Comparison of ENCODE assay signal across 8 cellular contexts in the genomic region with DNA sequence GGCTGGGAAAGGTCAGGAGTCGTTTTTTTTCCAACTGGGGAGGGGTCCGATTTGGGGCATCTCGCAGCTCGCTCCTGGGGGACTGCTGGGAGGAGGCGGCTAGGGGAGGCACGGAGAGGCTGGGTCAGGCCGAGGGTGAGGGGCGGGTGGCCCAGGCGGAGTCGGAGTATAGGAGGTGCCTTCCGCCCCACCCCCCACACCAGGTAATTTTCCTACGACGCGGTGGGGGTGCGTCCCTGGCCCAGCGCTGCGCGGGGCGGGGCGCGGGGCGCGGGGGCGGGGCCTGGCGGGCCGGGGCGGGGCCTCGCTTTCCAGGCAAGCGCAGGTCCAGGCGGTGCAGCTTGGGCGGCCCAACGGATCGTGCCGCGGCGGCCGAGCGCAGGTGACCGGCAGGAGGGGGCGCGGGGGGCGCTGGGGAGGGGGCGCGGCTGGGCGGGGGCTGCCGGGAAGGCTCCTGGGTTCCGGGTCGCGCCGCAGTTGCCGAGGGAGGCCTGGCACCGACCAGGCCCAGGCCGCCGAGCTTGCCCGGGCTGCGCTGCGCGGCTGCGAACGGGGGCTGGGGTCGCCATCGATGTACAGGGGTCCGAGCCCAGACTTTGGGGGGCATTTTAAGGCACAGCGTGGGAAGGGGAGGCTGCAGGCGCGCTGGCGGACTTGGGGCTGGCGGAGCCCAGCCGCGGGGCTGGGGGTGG. TPM values are rescaled to one million over a fixed set of nuclear protein-coding genes. Genes with fewer than 3 reads are reported as not detected.
DNase-seq lines count a peak whose midpoint lies in the region; ATAC-seq and TF ChIP-seq lines count a peak whose summit lies in the region.

A gene with protein sequence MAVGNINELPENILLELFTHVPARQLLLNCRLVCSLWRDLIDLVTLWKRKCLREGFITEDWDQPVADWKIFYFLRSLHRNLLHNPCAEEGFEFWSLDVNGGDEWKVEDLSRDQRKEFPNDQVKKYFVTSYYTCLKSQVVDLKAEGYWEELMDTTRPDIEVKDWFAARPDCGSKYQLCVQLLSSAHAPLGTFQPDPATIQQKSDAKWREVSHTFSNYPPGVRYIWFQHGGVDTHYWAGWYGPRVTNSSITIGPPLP (plus strand): TSS at position 307 of the 692 bp plus-strand sequence. CDS start 959 bp downstream, outside the sequence.

- no peaks in the 10 kb centered on the region for H3K9me3 Mint-ChIP-seq in activated CD8-positive, alpha-beta T cell treated with anti-CD3 and anti-CD28 coated beads for 36 hours
- no peaks in the 10 kb centered on the region for H3K9me3 Mint-ChIP-seq in effector memory CD8-positive, alpha-beta T cell
- H3K9me3 Mint-ChIP-seq in mesothelial cell of epicardium = no peaks in the 10 kb centered on the region

- H3K27ac Mint-ChIP-seq in activated CD8-positive, alpha-beta T cell treated with anti-CD3 and anti-CD28 coated beads for 36 hours = peak within 1 kb of the TSS; percentile 42
- no peak within 1 kb of the TSS for H3K27ac Mint-ChIP-seq in effector memory CD8-positive, alpha-beta T cell
- H3K27ac Mint-ChIP-seq in mesothelial cell of epicardium = no peak within 1 kb of the TSS

- H3K4me3 ChIP-seq in AG10803 (ENCODE audit: low read length) = peak within 1 kb of the TSS; percentile 67
- peak within 1 kb of the TSS; percentile 53 for H3K4me3 ChIP-seq in Jurkat, Clone E6-1 (ENCODE audit: low read length)

- DNase-seq in AG10803 (ENCODE audit: low read depth) (no peak), mesothelial cell of epicardium (ENCODE audit: low spot score in 2 of 2, unreplicated experiment in 2 of 2) (no peak), Kasumi-1 (lab: John Stamatoyannopoulos, UW) (no peak)
- no peak for DNase-seq in Jurkat, Clone E6-1 (ENCODE audit: low read depth, low spot score)
- peak; percentile 76 for DNase-seq in activated CD8-positive, alpha-beta T cell treated with anti-CD3 and anti-CD28 coated beads for 36 hours
- DNase-seq in effector memory CD8-positive, alpha-beta T cell = peak in 2 of 3 experiments; percentile 24 to 37
- peak; percentile 41 for DNase-seq in stimulated activated CD8-positive, alpha-beta memory T cell treated with anti-CD3 and anti-CD28 coated beads, Interleukin-4, amount 100 ng/mL, for 24 hours (ENCODE audit: low read depth)

- intact Hi-C loops in activated CD8-positive, alpha-beta T cell treated with anti-CD3 and anti-CD28 coated beads for 36 hours (cut with micrococcal nuclease) = loop anchor here (5.0 kb wide), 1 partner anchor 78 kb away; no protein-coding TSS in a partner anchor

- no peak for TF ChIP-seq CTCF in AG10803 (conservative IDR thresholded peaks at IDR 0.05; ENCODE audit: low read length)
- TF ChIP-seq CTCF in activated CD8-positive, alpha-beta T cell treated with anti-CD3 and anti-CD28 coated beads for 36 hours (IDR thresholded peaks at IDR 0.05) = no peak
- TF ChIP-seq CTCF in mesothelial cell of epicardium (IDR thresholded peaks at IDR 0.05; ENCODE audit: unreplicated experiment) = no peak

- H3K4me3 Mint-ChIP-seq in activated CD8-positive, alpha-beta T cell treated with anti-CD3 and anti-CD28 coated beads for 36 hours = peak within 1 kb of the TSS; percentile 72
- peak within 1 kb of the TSS; percentile 71 to 75 for H3K4me3 Mint-ChIP-seq in effector memory CD8-positive, alpha-beta T cell
- H3K4me3 Mint-ChIP-seq in mesothelial cell of epicardium = peak within 1 kb of the TSS; percentile 71

- H3K27me3 Mint-ChIP-seq in activated CD8-positive, alpha-beta T cell treated with anti-CD3 and anti-CD28 coated beads for 36 hours = no peaks in the 10 kb centered on the region
- no peaks in the 10 kb centered on the region for H3K27me3 Mint-ChIP-seq in effector memory CD8-positive, alpha-beta T cell
- H3K27me3 Mint-ChIP-seq in mesothelial cell of epicardium (ENCODE audit: low read depth) = peaks cover 31% of the 10 kb centered on the region

- peak; percentile 61 for ATAC-seq in GM19328 (IDR thresholded peaks at IDR 0.05; ENCODE audit: unreplicated experiment)
- peak; percentile 74 for ATAC-seq in activated CD8-positive, alpha-beta T cell treated with anti-CD3 and anti-CD28 coated beads for 36 hours
- ATAC-seq in effector memory CD8-positive, alpha-beta T cell (replicated peaks) = peak; percentile 44

- CTCF ChIA-PET in activated CD8-positive, alpha-beta T cell treated with anti-CD3 and anti-CD28 coated beads for 36 hours (lab: Charles Lee) = interaction anchor here (1.4 to 12.3 kb wide), 6 partner anchors 9 to 68 kb away, joined by 4 to 136 read pairs (median 14); a partner anchor contains a TSS

- POLR2A ChIA-PET in activated CD8-positive, alpha-beta T cell treated with anti-CD3 and anti-CD28 coated beads for 36 hours (lab: Charles Lee) = interaction anchor here (0.7 to 7.1 kb wide), 4 partner anchors 8 to 254 kb away, joined by 5 to 42 read pairs (median 12); a partner anchor contains a TSS

- H3K4me1 Mint-ChIP-seq in activated CD8-positive, alpha-beta T cell treated with anti-CD3 and anti-CD28 coated beads for 36 hours (ENCODE audit: low read depth) = peaks cover 22% of the 10 kb centered on the region
- H3K4me1 Mint-ChIP-seq in effector memory CD8-positive, alpha-beta T cell (ENCODE audit: low read depth in 2 of 2) = peaks cover 18 to 25% of the 10 kb centered on the region in 2 donors
- peaks cover 15% of the 10 kb centered on the region for H3K4me1 Mint-ChIP-seq in mesothelial cell of epicardium

- H3K36me3 Mint-ChIP-seq in activated CD8-positive, alpha-beta T cell treated with anti-CD3 and anti-CD28 coated beads for 36 hours (ENCODE audit: low read depth) = peaks cover 9% of the 10 kb centered on the region
- H3K36me3 Mint-ChIP-seq in effector memory CD8-positive, alpha-beta T cell (ENCODE audit: insufficient read depth) = peaks cover 27% of the 10 kb centered on the region
- H3K36me3 Mint-ChIP-seq in mesothelial cell of epicardium = peaks cover 3% of the 10 kb centered on the region

RNA-seq across cellular contexts. Expression of the gene that starts here (rescaled TPM):
- 31.7 TPM for polyA plus RNA-seq in Jurkat, Clone E6-1 (2012; ENCODE audit: insufficient read depth, insufficient read length)
- 10 to 100 TPM; 18.1 to 20.4 TPM for total RNA-seq in activated CD8-positive, alpha-beta T cell treated with anti-CD3 and anti-CD28 coated beads for 36 hours
- 33.1 to 39.4 TPM (median 37.3 TPM) in 3 replicates for total RNA-seq in mesothelial cell of epicardium

Comparison
In these comparisons a context has a peak if more than half of its experiments do, and no peak if none do; other contexts are left out.
1. DNase-seq: peak in activated CD8-positive, alpha-beta T cell treated with anti-CD3 and anti-CD28 coated beads for 36 hours (single experiment), effector memory CD8-positive, alpha-beta T cell (2 of 3) and stimulated activated CD8-positive, alpha-beta memory T cell treated with anti-CD3 and anti-CD28 coated beads, Interleukin-4, amount 100 ng/mL, for 24 hours (single experiment); none in AG10803 (single experiment), Jurkat, Clone E6-1 (single experiment), mesothelial cell of epicardium (0 of 2) and Kasumi-1 (0 of 2).
2. Peak in every context shown above with its lines, with median percentiles within 50 percentile points of each other: ATAC-seq and H3K4me3 Mint-ChIP-seq.